Comparison of ENCODE assay signal across 8 cellular contexts in genomic region chr17:8189711-8190477, GRCh38. TPM values are rescaled to one million over a fixed set of nuclear protein-coding genes. Genes with fewer than 3 reads are reported as not detected.
DNase-seq lines count a peak whose midpoint lies in the region; ATAC-seq and TF ChIP-seq lines count a peak whose summit lies in the region.

TSS of gene BORCS6 (minus strand) at chr17:8190180. CDS start at chr17:8190140, 40 bp downstream.

- ATAC-seq in HG02885 (IDR thresholded peaks at IDR 0.05; ENCODE audit: poor library complexity, unreplicated experiment) (peak; percentile 60), T-helper 17 cell (peak; percentile 73), aorta (ENCODE audit: low FRiP score) (peak; percentile 81)

- H3K9me3 ChIP-seq in T-helper 17 cell (ENCODE audit: control insufficient read depth, low read length, poor library complexity, severe bottlenecking) (no peaks in the 10 kb centered on the region), right atrium auricular region (no peaks in the 10 kb centered on the region), aorta (ENCODE audit: control insufficient read depth, low read length) (no peaks in the 10 kb centered on the region)

- H3K4me1 ChIP-seq in right atrium auricular region: peaks cover 0 to 44% of the 10 kb centered on the region in 2 donors
- no peaks in the 10 kb centered on the region for H3K4me1 ChIP-seq in aorta (ENCODE audit: control insufficient read depth in 1 of 2, insufficient read depth in 2 of 2, low read length in 2 of 2)

- H3K27ac ChIP-seq in angular gyrus (ENCODE audit: low read depth, low read length) (peak within 1 kb of the TSS; percentile 96), right atrium auricular region (peak within 1 kb of the TSS; percentile 99), aorta (ENCODE audit: low read depth in 1 of 2, low read length in 2 of 2) (peak within 1 kb of the TSS; percentile 51 to 93)

- H3K4me3 Mint-ChIP-seq in T-helper 17 cell: no peak within 1 kb of the TSS

- DNase-seq in GM13977 (ENCODE audit: low spot score): peak; percentile 94
- DNase-seq in NCI-H1694 treated with DMSO at 0.1 percent for 48 hours (lab: John Stamatoyannopoulos, UW): peak; percentile 98
- peak; percentile 83 to 91 (median 86) for DNase-seq in T-helper 17 cell
- peak; percentile 100 for DNase-seq in right atrium auricular region (ENCODE audit: low spot score)
- peak; percentile 99 for DNase-seq in putamen (ENCODE audit: low spot score)
- peak; percentile 98 to 99 for DNase-seq in aorta

- H3K27ac Mint-ChIP-seq in T-helper 17 cell: no peak within 1 kb of the TSS

- 1% methylated on average over 70 of the region's 70 CpGs for WGBS in aorta, 2 donors

- H3K27me3 ChIP-seq in right atrium auricular region: no peaks in the 10 kb centered on the region
- H3K27me3 ChIP-seq in aorta (ENCODE audit: control insufficient read depth in 1 of 2, insufficient read depth in 2 of 2, low read length in 1 of 2): no peaks in the 10 kb centered on the region

- in situ Hi-C loops in GM13977 (cut with MboI; ENCODE audit: low pct_unique_long_range_greater_than_20kb, low sequenced_read_pairs, unreplicated experiment): no loop called here

- TF ChIP-seq CTCF in GM13977 (IDR thresholded peaks at IDR 0.05; ENCODE audit: extremely low read depth, insufficient read depth, missing control alignments) (peak; percentile 26), right atrium auricular region (IDR thresholded peaks at IDR 0.05) (no peak)

- intact Hi-C loops in aorta (cut with DNase I): no loop called here

- no peaks in the 10 kb centered on the region for H3K27me3 Mint-ChIP-seq in T-helper 17 cell

- H3K4me3 ChIP-seq in right atrium auricular region (peak within 1 kb of the TSS; percentile 89 to 92), aorta (ENCODE audit: low read length in 2 of 2) (peak within 1 kb of the TSS; percentile 73 to 77)

- no peaks in the 10 kb centered on the region for H3K36me3 Mint-ChIP-seq in T-helper 17 cell (ENCODE audit: low read depth)

- H3K36me3 ChIP-seq in right atrium auricular region: no peaks in the 10 kb centered on the region
- H3K36me3 ChIP-seq in aorta (ENCODE audit: control insufficient read depth in 1 of 2, insufficient read depth in 2 of 2, low read length in 1 of 2): no peaks in the 10 kb centered on the region

- H3K4me1 Mint-ChIP-seq in T-helper 17 cell: peaks cover 13% of the 10 kb centered on the region

RNA-seq across cellular contexts. Expression of gene BORCS6, which starts in this region (rescaled TPM):
- total RNA-seq in T-helper 17 cell: 1 to 10 TPM; 8.3 to 8.7 TPM
- total RNA-seq in right atrium auricular region: 10 to 100 TPM; 10.2 to 10.8 TPM
- total RNA-seq in aorta: 1 to 10 TPM; 5.2 to 8.0 TPM
- 1 to 10 TPM; 6.4 to 9.4 TPM for polyA plus RNA-seq in aorta

Comparison
In these comparisons a context has a peak if more than half of its experiments do, and no peak if none do; other contexts are left out.
1. Peak in every context shown above with its lines: DNase-seq, ATAC-seq, H3K4me3 ChIP-seq and H3K27ac ChIP-seq.